Comparison of ENCODE assay signal across 16 cellular contexts in genomic region chr19:16878181-16878965, GRCh38. TPM values are rescaled to one million over a fixed set of nuclear protein-coding genes. Genes with fewer than 3 reads are reported as not detected.
"Had no signal": no experiment of that assay in that cellular context is flagged by ENCODE, and none has a peak within 500 bp of the region (broad histone marks: within the 10 kb centered on the region; RNA-seq: fewer than 3 reads in every experiment).

No MANE protein-coding gene starts in this region.

- H3K9me3 ChIP-seq: colonic mucosa had no signal

- ATAC-seq: left lobe of liver; naive thymus-derived CD8-positive, alpha-beta T cell had no signal

- H3K4me1 ChIP-seq: colonic mucosa had no signal

- H3K27ac ChIP-seq: colonic mucosa, ovary, vagina had no signal

- H3K27me3 ChIP-seq: colonic mucosa, heart left ventricle, ovary, right atrium auricular region, vagina had no signal

- H3K4me3 ChIP-seq: colonic mucosa, heart left ventricle, lung, ovary, right atrium auricular region, vagina had no signal

- DNase-seq: colonic mucosa; effector CD4-positive, alpha-beta T cell; endodermal cell; heart left ventricle; hypothalamus; islet precursor cell; mesendoderm; naive thymus-derived CD8-positive, alpha-beta T cell; ovary; small intestine; stimulated activated CD4-positive, alpha-beta T cell treated with anti-CD3 and anti-CD28 coated beads, Interleukin-12 subunit alpha, Interleukin-12 subunit beta, amount 100 ng/mL, for 4 hours; stimulated activated naive CD4-positive, alpha-beta T cell treated with Interleukin-2 at 50 U/mL for 16 hours had no signal

- H3K36me3 ChIP-seq: ovary had no signal

RNA-seq across cellular contexts. Expression of gene F2RL3, which starts 10.4 kb away (rescaled TPM):
- total RNA-seq: endodermal cell; naive thymus-derived CD8-positive, alpha-beta T cell had no signal
